In the genomic region with DNA sequence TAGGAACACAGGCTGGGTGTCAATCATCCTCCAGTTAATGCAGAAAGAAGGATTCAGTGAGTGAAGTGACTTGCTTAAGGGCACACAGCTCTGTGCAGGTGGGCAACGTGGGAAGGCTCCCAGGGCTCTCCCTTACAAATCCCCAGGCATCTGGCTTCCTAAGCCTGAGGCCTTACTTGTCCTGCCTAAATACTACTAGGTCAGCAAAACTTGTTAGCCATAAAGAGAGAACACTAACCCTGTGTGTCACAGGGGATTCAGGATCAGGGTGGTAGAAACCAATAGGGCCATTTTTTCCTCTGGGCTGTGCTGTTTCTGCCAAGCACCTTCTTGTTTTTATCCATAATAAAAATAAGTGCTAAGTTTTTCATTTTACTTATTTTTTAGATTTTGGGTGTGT, we compare ENCODE assay signal across 2 cellular contexts.
TF ChIP-seq lines count a peak whose summit lies in the region.

No MANE protein-coding gene starts in this region.

TF ChIP-seq in A549, 52 proteins besides CTCF, POLR2A, EP300 and RAD21 (continued from another document):
- TF ChIP-seq NPAS2 (CRISPR knock-in tag; IDR thresholded peaks at IDR 0.05; ENCODE audit: borderline replicate concordance) (no peak), ZNF302 (CRISPR knock-in tag; IDR thresholded peaks at IDR 0.05) (no peak), FOXS1 (CRISPR knock-in tag; IDR thresholded peaks at IDR 0.05) (no peak), MAFK (IDR thresholded peaks at IDR 0.05; ENCODE audit: partially characterized antibody) (peak; percentile 68)
- TF ChIP-seq, protein P1, sequence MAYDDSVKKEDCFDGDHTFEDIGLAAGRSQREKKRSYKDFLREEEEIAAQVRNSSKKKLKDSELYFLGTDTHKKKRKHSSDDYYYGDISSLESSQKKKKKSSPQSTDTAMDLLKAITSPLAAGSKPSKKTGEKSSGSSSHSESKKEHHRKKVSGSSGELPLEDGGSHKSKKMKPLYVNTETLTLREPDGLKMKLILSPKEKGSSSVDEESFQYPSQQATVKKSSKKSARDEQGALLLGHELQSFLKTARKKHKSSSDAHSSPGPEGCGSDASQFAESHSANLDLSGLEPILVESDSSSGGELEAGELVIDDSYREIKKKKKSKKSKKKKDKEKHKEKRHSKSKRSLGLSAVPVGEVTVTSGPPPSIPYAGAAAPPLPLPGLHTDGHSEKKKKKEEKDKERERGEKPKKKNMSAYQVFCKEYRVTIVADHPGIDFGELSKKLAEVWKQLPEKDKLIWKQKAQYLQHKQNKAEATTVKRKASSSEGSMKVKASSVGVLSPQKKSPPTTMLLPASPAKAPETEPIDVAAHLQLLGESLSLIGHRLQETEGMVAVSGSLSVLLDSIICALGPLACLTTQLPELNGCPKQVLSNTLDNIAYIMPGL (CRISPR knock-in tag; IDR thresholded peaks at IDR 0.05; ENCODE audit: borderline replicate concordance) = no peak
- TF ChIP-seq, protein P2, sequence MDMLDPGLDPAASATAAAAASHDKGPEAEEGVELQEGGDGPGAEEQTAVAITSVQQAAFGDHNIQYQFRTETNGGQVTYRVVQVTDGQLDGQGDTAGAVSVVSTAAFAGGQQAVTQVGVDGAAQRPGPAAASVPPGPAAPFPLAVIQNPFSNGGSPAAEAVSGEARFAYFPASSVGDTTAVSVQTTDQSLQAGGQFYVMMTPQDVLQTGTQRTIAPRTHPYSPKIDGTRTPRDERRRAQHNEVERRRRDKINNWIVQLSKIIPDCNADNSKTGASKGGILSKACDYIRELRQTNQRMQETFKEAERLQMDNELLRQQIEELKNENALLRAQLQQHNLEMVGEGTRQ (IDR thresholded peaks at IDR 0.05) = no peak

TF ChIP-seq in HEK293T, 16 proteins besides CTCF, POLR2A, EP300 and RAD21 (continued from another document):
- TF ChIP-seq, protein P3, sequence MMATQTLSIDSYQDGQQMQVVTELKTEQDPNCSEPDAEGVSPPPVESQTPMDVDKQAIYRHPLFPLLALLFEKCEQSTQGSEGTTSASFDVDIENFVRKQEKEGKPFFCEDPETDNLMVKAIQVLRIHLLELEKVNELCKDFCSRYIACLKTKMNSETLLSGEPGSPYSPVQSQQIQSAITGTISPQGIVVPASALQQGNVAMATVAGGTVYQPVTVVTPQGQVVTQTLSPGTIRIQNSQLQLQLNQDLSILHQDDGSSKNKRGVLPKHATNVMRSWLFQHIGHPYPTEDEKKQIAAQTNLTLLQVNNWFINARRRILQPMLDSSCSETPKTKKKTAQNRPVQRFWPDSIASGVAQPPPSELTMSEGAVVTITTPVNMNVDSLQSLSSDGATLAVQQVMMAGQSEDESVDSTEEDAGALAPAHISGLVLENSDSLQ (IDR thresholded peaks at IDR 0.05) = peak; percentile 76; the same call in 1 of the 2 replicates
TF ChIP-seq in HEK293T: peak in this region for 1.
